Comparison of ENCODE assay signal across 1 cellular context in the genomic region with DNA sequence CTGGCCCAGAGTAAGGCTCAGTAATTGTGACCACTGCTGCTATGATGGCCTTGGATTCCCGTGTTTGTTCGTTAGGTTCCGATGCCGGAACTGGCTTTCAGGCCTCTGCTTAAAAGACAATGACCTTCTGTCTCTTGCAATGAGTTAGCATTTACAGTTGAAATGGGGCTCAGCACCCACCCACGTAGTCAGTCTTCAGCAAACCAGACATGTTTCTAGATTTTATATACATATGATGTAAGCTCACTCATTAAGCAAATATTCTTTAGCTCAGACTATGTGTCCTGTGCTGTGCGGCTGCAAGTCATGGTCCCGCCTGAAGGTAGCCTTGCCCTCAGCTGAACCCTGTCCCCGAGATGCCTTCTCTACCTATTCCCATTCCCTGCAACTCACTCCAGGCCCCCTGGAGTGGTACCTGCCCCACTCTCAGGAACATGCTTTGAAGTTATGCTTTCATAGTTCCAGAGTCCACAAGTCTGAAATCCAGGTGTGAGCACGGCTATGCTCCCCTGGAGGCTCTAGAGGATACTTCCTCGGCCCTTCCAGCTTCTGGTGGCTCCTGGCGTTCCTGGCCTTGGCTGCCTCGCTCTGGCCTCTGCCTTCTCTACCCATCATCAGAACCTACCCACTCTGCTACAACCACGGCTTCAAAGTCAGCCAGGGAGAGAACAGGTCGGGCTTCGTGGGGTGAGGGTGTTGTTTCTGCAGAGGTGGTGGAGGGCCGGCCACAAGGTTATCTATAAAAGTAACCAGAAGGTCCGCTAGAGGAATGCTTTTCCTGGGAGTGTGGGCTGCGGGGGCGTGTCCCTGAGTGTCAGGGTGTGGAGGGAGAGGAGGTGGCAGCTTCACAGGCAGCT.
A peak's percentile ranks its signal among the peaks of the same experiment; 100 is the strongest.
TF ChIP-seq lines count a peak whose summit lies in the region.

No MANE protein-coding gene starts in this region.

TF ChIP-seq in HepG2, 621 proteins besides CTCF, POLR2A, EP300 and RAD21 (continued from another document and continues in another):
- no peak for TF ChIP-seq ZBTB39 (CRISPR knock-in tag; IDR thresholded peaks at IDR 0.05)
- no peak for TF ChIP-seq SAFB2 (CRISPR knock-in tag; IDR thresholded peaks at IDR 0.05; ENCODE audit: borderline replicate concordance, low read depth)
- TF ChIP-seq ZKSCAN5 (CRISPR knock-in tag; IDR thresholded peaks at IDR 0.05) = no peak
- peak; percentile 33 for TF ChIP-seq TEAD3 (CRISPR knock-in tag; optimal IDR thresholded peaks at IDR 0.05; ENCODE audit: borderline replicate concordance)
- TF ChIP-seq, protein P1, sequence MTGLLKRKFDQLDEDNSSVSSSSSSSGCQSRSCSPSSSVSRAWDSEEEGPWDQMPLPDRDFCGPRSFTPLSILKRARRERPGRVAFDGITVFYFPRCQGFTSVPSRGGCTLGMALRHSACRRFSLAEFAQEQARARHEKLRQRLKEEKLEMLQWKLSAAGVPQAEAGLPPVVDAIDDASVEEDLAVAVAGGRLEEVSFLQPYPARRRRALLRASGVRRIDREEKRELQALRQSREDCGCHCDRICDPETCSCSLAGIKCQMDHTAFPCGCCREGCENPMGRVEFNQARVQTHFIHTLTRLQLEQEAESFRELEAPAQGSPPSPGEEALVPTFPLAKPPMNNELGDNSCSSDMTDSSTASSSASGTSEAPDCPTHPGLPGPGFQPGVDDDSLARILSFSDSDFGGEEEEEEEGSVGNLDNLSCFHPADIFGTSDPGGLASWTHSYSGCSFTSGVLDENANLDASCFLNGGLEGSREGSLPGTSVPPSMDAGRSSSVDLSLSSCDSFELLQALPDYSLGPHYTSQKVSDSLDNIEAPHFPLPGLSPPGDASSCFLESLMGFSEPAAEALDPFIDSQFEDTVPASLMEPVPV (CRISPR knock-in tag; IDR thresholded peaks at IDR 0.05) = no peak; the same call in 1 of the 2 replicates
- TF ChIP-seq, protein P2, sequence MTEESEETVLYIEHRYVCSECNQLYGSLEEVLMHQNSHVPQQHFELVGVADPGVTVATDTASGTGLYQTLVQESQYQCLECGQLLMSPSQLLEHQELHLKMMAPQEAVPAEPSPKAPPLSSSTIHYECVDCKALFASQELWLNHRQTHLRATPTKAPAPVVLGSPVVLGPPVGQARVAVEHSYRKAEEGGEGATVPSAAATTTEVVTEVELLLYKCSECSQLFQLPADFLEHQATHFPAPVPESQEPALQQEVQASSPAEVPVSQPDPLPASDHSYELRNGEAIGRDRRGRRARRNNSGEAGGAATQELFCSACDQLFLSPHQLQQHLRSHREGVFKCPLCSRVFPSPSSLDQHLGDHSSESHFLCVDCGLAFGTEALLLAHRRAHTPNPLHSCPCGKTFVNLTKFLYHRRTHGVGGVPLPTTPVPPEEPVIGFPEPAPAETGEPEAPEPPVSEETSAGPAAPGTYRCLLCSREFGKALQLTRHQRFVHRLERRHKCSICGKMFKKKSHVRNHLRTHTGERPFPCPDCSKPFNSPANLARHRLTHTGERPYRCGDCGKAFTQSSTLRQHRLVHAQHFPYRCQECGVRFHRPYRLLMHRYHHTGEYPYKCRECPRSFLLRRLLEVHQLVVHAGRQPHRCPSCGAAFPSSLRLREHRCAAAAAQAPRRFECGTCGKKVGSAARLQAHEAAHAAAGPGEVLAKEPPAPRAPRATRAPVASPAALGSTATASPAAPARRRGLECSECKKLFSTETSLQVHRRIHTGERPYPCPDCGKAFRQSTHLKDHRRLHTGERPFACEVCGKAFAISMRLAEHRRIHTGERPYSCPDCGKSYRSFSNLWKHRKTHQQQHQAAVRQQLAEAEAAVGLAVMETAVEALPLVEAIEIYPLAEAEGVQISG (CRISPR knock-in tag; IDR thresholded peaks at IDR 0.05) = no peak
- no peak for TF ChIP-seq ZNF331 (CRISPR knock-in tag; IDR thresholded peaks at IDR 0.05)
- TF ChIP-seq ELF3 (CRISPR knock-in tag; IDR thresholded peaks at IDR 0.05) = 0 out of 2 replicates have a peak, but pooled peaks have one; percentile 15
- TF ChIP-seq ZNF510 (CRISPR knock-in tag; IDR thresholded peaks at IDR 0.05; ENCODE audit: low read depth) = no peak
- TF ChIP-seq ZNF780A (CRISPR knock-in tag; IDR thresholded peaks at IDR 0.05) = no peak
- no peak for TF ChIP-seq PRPF4 (IDR thresholded peaks at IDR 0.05; ENCODE audit: low read depth, low read length, poor library complexity, severe bottlenecking)
- no peak; the same call in 1 of the 2 replicates for TF ChIP-seq CBX5 (CRISPR knock-in tag; IDR thresholded peaks at IDR 0.05; ENCODE audit: borderline replicate concordance)
- peak; percentile 57; the same call in 1 of the 2 replicates for TF ChIP-seq RXRB (CRISPR knock-in tag; IDR thresholded peaks at IDR 0.05; ENCODE audit: borderline replicate concordance)
- no peak for TF ChIP-seq ZNF343 (CRISPR knock-in tag; IDR thresholded peaks at IDR 0.05)
- TF ChIP-seq PHB2 (IDR thresholded peaks at IDR 0.05; ENCODE audit: partially characterized antibody) = no peak
- TF ChIP-seq ZBTB25 (CRISPR knock-in tag; IDR thresholded peaks at IDR 0.05) = no peak
- TF ChIP-seq SKI (IDR thresholded peaks at IDR 0.05; ENCODE audit: partially characterized antibody) = peak; percentile 73
- no peak for TF ChIP-seq NCOA1 (CRISPR knock-in tag; IDR thresholded peaks at IDR 0.05)
- no peak for TF ChIP-seq CHCHD3 (CRISPR knock-in tag; IDR thresholded peaks at IDR 0.05)
- no peak for TF ChIP-seq ZNF737 (CRISPR knock-in tag; IDR thresholded peaks at IDR 0.05; ENCODE audit: borderline replicate concordance)
- no peak for TF ChIP-seq ZNF180 (CRISPR knock-in tag; IDR thresholded peaks at IDR 0.05; ENCODE audit: borderline replicate concordance, low read depth)
- no peak for TF ChIP-seq ZNF484 (CRISPR knock-in tag; IDR thresholded peaks at IDR 0.05; ENCODE audit: borderline replicate concordance, low read depth)
- TF ChIP-seq PAF1 (CRISPR knock-in tag; IDR thresholded peaks at IDR 0.05) = no peak
- TF ChIP-seq ZNF225 (CRISPR knock-in tag; IDR thresholded peaks at IDR 0.05) = no peak
- no peak for TF ChIP-seq ZSCAN9 (CRISPR knock-in tag; IDR thresholded peaks at IDR 0.05; ENCODE audit: borderline replicate concordance)
- TF ChIP-seq GPBP1L1 (CRISPR knock-in tag; IDR thresholded peaks at IDR 0.05) = no peak
- no peak for TF ChIP-seq KMT2A (CRISPR knock-in tag; IDR thresholded peaks at IDR 0.05)
- no peak for TF ChIP-seq HNRNPLL (IDR thresholded peaks at IDR 0.05; ENCODE audit: low read depth, low read length, poor library complexity, severe bottlenecking)
- no peak for TF ChIP-seq ZNF546 (CRISPR knock-in tag; conservative IDR thresholded peaks at IDR 0.05)
- TF ChIP-seq SMAD1 (CRISPR knock-in tag; IDR thresholded peaks at IDR 0.05; ENCODE audit: borderline replicate concordance, low read depth) = no peak
- 0 out of 2 replicates have a peak, but pooled peaks have one; percentile 35 for TF ChIP-seq GFI1 (CRISPR knock-in tag; IDR thresholded peaks at IDR 0.05; ENCODE audit: borderline replicate concordance)
- no peak for TF ChIP-seq STAT5B (CRISPR knock-in tag; IDR thresholded peaks at IDR 0.05)
- TF ChIP-seq NFE2 (CRISPR knock-in tag; IDR thresholded peaks at IDR 0.05) = no peak
- TF ChIP-seq ZNF83 (CRISPR knock-in tag; IDR thresholded peaks at IDR 0.05; ENCODE audit: borderline replicate concordance) = no peak
- TF ChIP-seq WIZ (CRISPR knock-in tag; IDR thresholded peaks at IDR 0.05) = no peak; the same call in 1 of the 2 replicates
- no peak for TF ChIP-seq ZC3H13 (CRISPR knock-in tag; IDR thresholded peaks at IDR 0.05)
- no peak for TF ChIP-seq KIAA2018 (CRISPR knock-in tag; IDR thresholded peaks at IDR 0.05; ENCODE audit: borderline replicate concordance)
- TF ChIP-seq MAFF (IDR thresholded peaks at IDR 0.05; ENCODE audit: low read depth, low read length) = peak; percentile 22; the same call in 1 of the 2 replicates
- TF ChIP-seq RELA (CRISPR knock-in tag; IDR thresholded peaks at IDR 0.05) = no peak
- TF ChIP-seq ZNF235 (CRISPR knock-in tag; IDR thresholded peaks at IDR 0.05; ENCODE audit: borderline replicate concordance) = no peak
- TF ChIP-seq NFKBIZ (CRISPR knock-in tag; IDR thresholded peaks at IDR 0.05) = no peak
- TF ChIP-seq NCOA5 (CRISPR knock-in tag; IDR thresholded peaks at IDR 0.05) = no peak
- no peak for TF ChIP-seq JUND (CRISPR knock-in tag; IDR thresholded peaks at IDR 0.05)
- 0 out of 2 replicates have a peak, but pooled peaks have one; percentile 43 for TF ChIP-seq NR2C2 (CRISPR knock-in tag; IDR thresholded peaks at IDR 0.05; ENCODE audit: borderline replicate concordance)
- TF ChIP-seq ZNF543 (CRISPR knock-in tag; IDR thresholded peaks at IDR 0.05) = no peak
- peak; percentile 88 for TF ChIP-seq NCOR1 (IDR thresholded peaks at IDR 0.05; ENCODE audit: borderline replicate concordance, low read length)
- no peak for TF ChIP-seq AKAP8 (CRISPR knock-in tag; IDR thresholded peaks at IDR 0.05)
- TF ChIP-seq NPAS2 (CRISPR knock-in tag; IDR thresholded peaks at IDR 0.05; ENCODE audit: borderline replicate concordance) = no peak
- TF ChIP-seq ARID2 (CRISPR knock-in tag; IDR thresholded peaks at IDR 0.05; ENCODE audit: borderline replicate concordance) = 0 out of 2 replicates have a peak, but pooled peaks have one; percentile 29
